ENCODE assay signal across 21 cellular contexts in the genomic region with DNA sequence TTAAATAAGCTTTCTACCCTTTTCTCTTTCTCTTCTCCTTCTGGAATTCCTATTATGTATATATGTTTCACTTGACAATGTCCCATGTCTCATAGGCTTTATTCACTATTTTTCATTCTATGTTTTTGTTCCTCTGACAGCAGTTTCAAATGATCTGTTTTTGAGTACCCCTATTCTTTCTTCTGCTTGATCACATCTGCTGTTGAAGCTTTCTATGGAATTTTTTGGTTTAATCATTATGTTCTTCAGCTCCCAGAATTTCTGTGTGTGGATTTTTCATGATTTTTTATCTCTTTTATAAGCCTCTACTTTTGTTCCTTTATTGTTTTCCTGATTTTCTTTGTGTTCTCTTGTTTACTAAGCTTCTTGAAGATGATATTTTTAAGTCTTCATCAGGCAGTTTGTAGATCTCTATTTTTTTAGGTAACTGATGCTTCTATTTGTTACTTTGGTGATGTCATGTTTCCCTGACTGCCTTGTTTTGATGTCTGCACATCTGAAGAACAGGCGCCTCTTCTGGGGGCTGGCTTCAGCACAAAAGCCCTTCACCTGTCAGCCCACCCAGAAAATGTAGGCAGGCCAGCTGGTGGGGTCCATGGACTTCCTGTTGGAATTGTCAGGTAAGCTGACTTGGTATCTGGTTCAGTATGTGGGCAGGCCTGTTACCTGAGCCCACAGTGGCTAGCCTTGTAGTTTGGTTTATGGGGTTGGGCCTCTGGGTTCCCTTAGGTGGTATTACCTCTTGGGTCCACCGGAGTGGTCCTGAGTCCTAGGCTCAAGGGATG. TPM values are rescaled to one million over a fixed set of nuclear protein-coding genes. Genes with fewer than 3 reads are reported as not detected.
DNase-seq lines count a peak whose midpoint lies in the region; ATAC-seq, FAIRE-seq and TF ChIP-seq lines count a peak whose summit lies in the region.
"Had no signal": no experiment of that assay in that cellular context is flagged by ENCODE, and none has a peak within 500 bp of the region (broad histone marks: within the 10 kb centered on the region; RNA-seq: fewer than 3 reads in every experiment).

No MANE protein-coding gene starts in this region.

- H3K4me2 ChIP-seq in K562 (ENCODE audit: insufficient read depth, low read length) (no peak overlapping the region), neuronal stem cell (ENCODE audit: insufficient read depth, low read length, poor library complexity, severe bottlenecking) (no peak overlapping the region)
- H3K4me2 ChIP-seq: BLaER1 treated with 17β-estradiol and CSF1 and Interleukin-3, amounts not matched to agents 10 nM and 100 nM had no signal

- no peak for FAIRE-seq in K562 (lab: Jason Lieb, UNC)
- FAIRE-seq: A204.1, D721Med, G401.6, GM12891, GM19239 had no signal

- no peak overlapping the region for H2BK15ac ChIP-seq in neuronal stem cell (ENCODE audit: low read length)

- no peak overlapping the region for H3K23ac ChIP-seq in neuronal stem cell (ENCODE audit: low read depth, low read length, poor library complexity)

- no peak for TF ChIP-seq CTCF in AG04450 (IDR thresholded peaks at IDR 0.05; ENCODE audit: low read depth, low read length)
- TF ChIP-seq CTCF in K562 (IDR thresholded peaks at IDR 0.05 in 2 of 3, conservative IDR thresholded peaks at IDR 0.05 in 1 of 3; ENCODE audit: insufficient read depth in 2 of 3, low read depth in 1 of 3, low read length in 3 of 3): no peak

- in situ Hi-C loops in K562 (cut with MboI): no loop called here

- no peak for TF ChIP-seq RAD21 in K562 (CRISPR knock-in tag; conservative IDR thresholded peaks at IDR 0.05 in 1 of 2, IDR thresholded peaks at IDR 0.05 in 1 of 2)

- ATAC-seq in K562: no peak
- no peak for ATAC-seq in HG03442 (IDR thresholded peaks at IDR 0.05; ENCODE audit: unreplicated experiment)
- ATAC-seq: CD8-positive, alpha-beta T cell had no signal

- H3K18ac ChIP-seq in neuronal stem cell (ENCODE audit: low read length): no peak overlapping the region

- H3K9ac ChIP-seq in K562 (ENCODE audit: insufficient read depth in 1 of 2, low read depth in 2 of 2, low read length in 2 of 2) (no peak overlapping the region), neuronal stem cell (ENCODE audit: low read depth, low read length, poor library complexity) (no peak overlapping the region)
- H3K9ac ChIP-seq: BLaER1 treated with 17β-estradiol and CSF1 and Interleukin-3, amounts not matched to agents 10 nM and 100 nM had no signal

- H2AFZ ChIP-seq in K562 (ENCODE audit: low read depth, low read length): no peak overlapping the region
- no peak overlapping the region for H2AFZ ChIP-seq in neuronal stem cell (ENCODE audit: low read length)

- H4K20me1 ChIP-seq in K562 (replicated peaks; ENCODE audit: control insufficient read depth, insufficient read depth, low read length): no peaks in the 10 kb centered on the region
- H4K20me1 ChIP-seq: BLaER1 treated with 17β-estradiol and CSF1 and Interleukin-3, amounts not matched to agents 10 nM and 100 nM had no signal

- DNase-seq in AG04450 (ENCODE audit: low read depth, low spot score) (no peak), K562 (ENCODE audit: extremely low read depth in 1 of 4, low spot score in 3 of 4) (no peak), neuronal stem cell (ENCODE audit: low spot score) (no peak), head of caudate nucleus (no peak)
- DNase-seq: 8988T; ACHN; AML-193; Caco-2; Calu3; CD4-positive, alpha-beta T cell; CD8-positive, alpha-beta T cell; DMS79 treated with DMSO at 0.1 percent for 48 hours; GF-D8 had no signal

- no peak overlapping the region for H4K8ac ChIP-seq in neuronal stem cell (ENCODE audit: low read depth, low read length)

- no peak overlapping the region for H3K4ac ChIP-seq in neuronal stem cell (ENCODE audit: low read length)

- no peak overlapping the region for H3K14ac ChIP-seq in neuronal stem cell (ENCODE audit: low read length)

- 60% methylated on average over 2 of the region's 2 CpGs for WGBS in K562 (ENCODE audit: insufficient coverage, low coverage, missing lambda C conversion rate)
- no CpG with 5 or more reads among the region's 2 CpGs for WGBS in neuronal stem cell (ENCODE audit: extremely low coverage in 2 of 2, insufficient read length in 2 of 2, insufficient replicate concordance in 1 of 2), 2 donors

- no peak overlapping the region for H2AK5ac ChIP-seq in neuronal stem cell (ENCODE audit: low read depth, low read length)

- H3K36me3 ChIP-seq in K562 (ENCODE audit: control insufficient read depth, insufficient read depth, low read length) (no peaks in the 10 kb centered on the region), neuronal stem cell (replicated peaks in 1 of 2; ENCODE audit: control insufficient read depth in 2 of 2, insufficient read depth in 2 of 2, low read length in 2 of 2) (peaks cover 0 to 5% of the 10 kb centered on the region in 2 donors)

- no peaks in the 10 kb centered on the region for H3K27me3 ChIP-seq in AG04450 (ENCODE audit: control insufficient read depth, insufficient read depth, low read length)
- H3K27me3 ChIP-seq in K562 (ENCODE audit: control insufficient read depth in 2 of 2, insufficient read depth in 2 of 2, low read length in 2 of 2): no peaks in the 10 kb centered on the region
- no peaks in the 10 kb centered on the region for H3K27me3 ChIP-seq in neuronal stem cell (ENCODE audit: control insufficient read depth in 3 of 3, insufficient read depth in 3 of 3, low read depth in 1 of 3, low read length in 3 of 3)
- H3K27me3 ChIP-seq: BLaER1 treated with 17β-estradiol and CSF1 and Interleukin-3, amounts not matched to agents 10 nM and 100 nM had no signal

- H4K91ac ChIP-seq in neuronal stem cell (ENCODE audit: low read depth, low read length, poor library complexity): no peak overlapping the region

- H3K4me1 ChIP-seq in K562 (replicated peaks in 1 of 2; ENCODE audit: control insufficient read depth in 2 of 2, insufficient read depth in 2 of 2, low read length in 2 of 2) (no peaks in the 10 kb centered on the region), neuronal stem cell (ENCODE audit: control insufficient read depth in 2 of 2, insufficient read depth in 1 of 2, low read depth in 1 of 2, low read length in 2 of 2) (no peaks in the 10 kb centered on the region)
- H3K4me1 ChIP-seq: BLaER1 treated with 17β-estradiol and CSF1 and Interleukin-3, amounts not matched to agents 10 nM and 100 nM; Caco-2 had no signal

- H3K27ac ChIP-seq in AG04450 (ENCODE audit: low read depth, low read length): peak overlapping the region; percentile 4
- H3K27ac ChIP-seq in K562 (ENCODE audit: extremely low read depth, low read depth, low read length): no peak overlapping the region
- no peak overlapping the region for H3K27ac ChIP-seq in neuronal stem cell (replicated peaks; ENCODE audit: low read length)
- H3K27ac ChIP-seq: BLaER1 treated with 17β-estradiol and CSF1 and Interleukin-3, amounts not matched to agents 10 nM and 100 nM; C4-2B had no signal

- no peaks in the 10 kb centered on the region for H3K79me2 ChIP-seq in K562 (ENCODE audit: control insufficient read depth, insufficient read depth, low read length)

- intact Hi-C loops in K562 (cut with micrococcal nuclease): no loop called here
- intact Hi-C loops in head of caudate nucleus (cut with DNase I): no loop called here

- POLR2A ChIA-PET in AG04450 (lab: Yijun Ruan, JAX): no interaction called here
- POLR2A ChIA-PET in K562 (lab: Yijun Ruan, JAX): no interaction called here

- H2BK5ac ChIP-seq in neuronal stem cell (ENCODE audit: low read length): peak overlapping the region; percentile 75

- CTCF ChIA-PET in AG04450 (lab: Charles Lee) (no interaction called here), K562 (lab: Yijun Ruan, JAX; ENCODE audit: low intra/inter-chr PET ratio) (no interaction called here)

- BruUV-seq in K562 (replicated peaks; lab: Mats Ljungman, UMichigan): no TSS peak

- no peak overlapping the region for H2BK120ac ChIP-seq in neuronal stem cell (ENCODE audit: low read depth, low read length)

- TF ChIP-seq POLR2A in K562 (conservative IDR thresholded peaks at IDR 0.05): no peak

- no peak for TF ChIP-seq EP300 in K562 (IDR thresholded peaks at IDR 0.05; ENCODE audit: low read length)

- H3K4me3 ChIP-seq in AG04450 (ENCODE audit: low read depth, low read length): no peak overlapping the region
- H3K4me3 ChIP-seq in K562: no peak overlapping the region
- H3K4me3 ChIP-seq in neuronal stem cell (ENCODE audit: low read length in 2 of 2): peak overlapping the region in 1 of 2 donors; percentile 58
- H3K4me3 ChIP-seq: BLaER1 treated with 17β-estradiol and CSF1 and Interleukin-3, amounts not matched to agents 10 nM and 100 nM had no signal

- H3K9me3 ChIP-seq in AG04450 (ENCODE audit: control insufficient read depth, insufficient read depth, low read length) (peaks cover 18% of the 10 kb centered on the region), K562 (replicated peaks; ENCODE audit: control insufficient read depth, insufficient read depth, low read depth, low read length) (no peaks in the 10 kb centered on the region), neuronal stem cell (replicated peaks in 1 of 2; ENCODE audit: control insufficient read depth in 2 of 2, insufficient read depth in 1 of 2, low read depth in 1 of 2, low read length in 2 of 2) (peaks cover 6 to 14% of the 10 kb centered on the region in 2 donors)
- H3K9me3 ChIP-seq: Caco-2 had no signal

- H3K9me1 ChIP-seq in K562 (ENCODE audit: control insufficient read depth, insufficient read depth, low read length): no peaks in the 10 kb centered on the region

- peak overlapping the region; percentile 22 for H2BK12ac ChIP-seq in neuronal stem cell (ENCODE audit: low read length)

- no peaks in the 10 kb centered on the region for H3K79me1 ChIP-seq in neuronal stem cell (ENCODE audit: low read depth, low read length)

RNA-seq across cellular contexts. Expression of gene FAM227B, which starts 15.8 kb away (rescaled TPM):
- polyA plus RNA-seq in AG04450 (2011; rRNA removed) (5.1 and 6.1 TPM in 2 replicates), K562 (2011; rRNA removed) (9.6 and 11.7 TPM in 2 replicates), K562 (2014; fragmentation: Illumina TruSeq; extraction: Trizol) (8.5 and 9.0 TPM in 2 replicates), K562 (2014; fragmentation: Nextera tagmentation; extraction: Ambion mirVana) (10 to 100 TPM; 11.5 to 11.9 TPM), K562 (2014; rRNA removed) (9.0 and 12.5 TPM in 2 replicates)
- polyA minus RNA-seq in AG04450 (2011; rRNA and poly(A)+ RNA removed): 2.9 and 4.3 TPM in 2 replicates
- 7.1 and 8.3 TPM in 2 replicates for total RNA-seq in K562 (2011; cell fraction: chromatin; rRNA removed; ENCODE audit: low replicate concordance)
- total RNA-seq in K562 (2011; cell fraction: nucleolus; rRNA removed): 3.6 and 5.7 TPM in 2 replicates
- 10.1 and 21.8 TPM in 2 replicates for total RNA-seq in K562 (2011; cell fraction: nucleoplasm; rRNA removed)
- total RNA-seq in K562 (2014; rRNA removed) (5.1 and 6.4 TPM in 2 replicates), K562 (2014; rRNA removed; fragmentation: Illumina TruSeq; extraction: Trizol) (11.2 and 13.8 TPM in 2 replicates), K562 (2015; rRNA removed; fragmentation: Illumina TruSeq; extraction: Trizol) (8.2 and 10.0 TPM in 2 replicates), K562 (2021) (6.6 and 7.7 TPM in 2 replicates)
- 2.0 and 4.4 TPM in 2 replicates for polyA plus RNA-seq in K562 (2011; cell fraction: cytosol; rRNA removed)
- 6.5 and 9.2 TPM in 2 replicates for polyA plus RNA-seq in K562 (2011; cell fraction: nucleus; rRNA removed)
- polyA plus RNA-seq in K562 (2012): 10.6 and 11.9 TPM in 2 replicates
- polyA minus RNA-seq in K562 (2011; rRNA and poly(A)+ RNA removed): 9.8 and 12.9 TPM in 2 replicates
- polyA minus RNA-seq in K562 (2011; cell fraction: cytosol; rRNA and poly(A)+ RNA removed): 1.6 and 3.5 TPM in 2 replicates
- 12.5 and 14.8 TPM in 2 replicates for polyA minus RNA-seq in K562 (2011; cell fraction: nucleus; rRNA and poly(A)+ RNA removed)
- 10.0 TPM for polyA plus RNA-seq in neuronal stem cell (2013, experiment 1 of 2)
- 11.2 TPM for polyA plus RNA-seq in neuronal stem cell (2013, experiment 2 of 2)

RNA-seq across cellular contexts. Expression of gene DTWD1, which starts 16.0 kb away (rescaled TPM):
- polyA plus RNA-seq in AG04450 (2011; rRNA removed): 44.0 and 65.4 TPM in 2 replicates
- polyA minus RNA-seq in AG04450 (2011; rRNA and poly(A)+ RNA removed): 10.6 and 21.8 TPM in 2 replicates
- total RNA-seq in K562 (2011; cell fraction: chromatin; rRNA removed; ENCODE audit: low replicate concordance): 14.7 and 34.7 TPM in 2 replicates
- 6.0 and 9.2 TPM in 2 replicates for total RNA-seq in K562 (2011; cell fraction: nucleolus; rRNA removed)
- total RNA-seq in K562 (2011; cell fraction: nucleoplasm; rRNA removed): 15.2 and 21.7 TPM in 2 replicates
- total RNA-seq in K562 (2014; rRNA removed): 19.1 and 23.1 TPM in 2 replicates
- 36.5 and 38.6 TPM in 2 replicates for total RNA-seq in K562 (2014; rRNA removed; fragmentation: Illumina TruSeq; extraction: Trizol)
- 32.7 and 32.9 TPM in 2 replicates for total RNA-seq in K562 (2015; rRNA removed; fragmentation: Illumina TruSeq; extraction: Trizol)
- total RNA-seq in K562 (2021): 32.0 and 33.8 TPM in 2 replicates
- 37.7 and 50.5 TPM in 2 replicates for polyA plus RNA-seq in K562 (2011; rRNA removed)
- 5.0 and 8.1 TPM in 2 replicates for polyA plus RNA-seq in K562 (2011; cell fraction: cytosol; rRNA removed)
- polyA plus RNA-seq in K562 (2011; cell fraction: nucleus; rRNA removed): 11.9 and 18.9 TPM in 2 replicates
- polyA plus RNA-seq in K562 (2012): 30.7 and 45.2 TPM in 2 replicates
- polyA plus RNA-seq in K562 (2014; fragmentation: Illumina TruSeq; extraction: Trizol): 31.7 and 40.1 TPM in 2 replicates
- 10 to 100 TPM; 67.7 to 76.4 TPM for polyA plus RNA-seq in K562 (2014; fragmentation: Nextera tagmentation; extraction: Ambion mirVana)
- 33.4 and 34.4 TPM in 2 replicates for polyA plus RNA-seq in K562 (2014; rRNA removed)
- 32.1 and 38.7 TPM in 2 replicates for polyA minus RNA-seq in K562 (2011; rRNA and poly(A)+ RNA removed)
- 9.7 and 11.9 TPM in 2 replicates for polyA minus RNA-seq in K562 (2011; cell fraction: cytosol; rRNA and poly(A)+ RNA removed)
- polyA minus RNA-seq in K562 (2011; cell fraction: nucleus; rRNA and poly(A)+ RNA removed): 28.9 and 38.8 TPM in 2 replicates
- 28.2 TPM for polyA plus RNA-seq in neuronal stem cell (2013, experiment 1 of 2)
- polyA plus RNA-seq in neuronal stem cell (2013, experiment 2 of 2): 28.1 TPM
